9 cellular contexts compared by ENCODE assay signal in genomic region chr5:157431544-157432200, GRCh38. TPM values are rescaled to one million over a fixed set of nuclear protein-coding genes. Genes with fewer than 3 reads are reported as not detected.
DNase-seq lines count a peak whose midpoint lies in the region; ATAC-seq and TF ChIP-seq lines count a peak whose summit lies in the region.
"Had no signal": no experiment of that assay in that cellular context is flagged by ENCODE, and none has a peak within 500 bp of the region (broad histone marks: within the 10 kb centered on the region; RNA-seq: fewer than 3 reads in every experiment).

No MANE protein-coding gene starts in this region.

- H3K4me1 Mint-ChIP-seq in natural killer cell: no peaks in the 10 kb centered on the region

- TF ChIP-seq CTCF in esophagus muscularis mucosa (IDR thresholded peaks at IDR 0.05): peak; percentile 53 to 70 (median 58)
- TF ChIP-seq CTCF in natural killer cell (IDR thresholded peaks at IDR 0.05): peak; percentile 56

- intact Hi-C loops in esophagus muscularis mucosa (cut with DNase I) (loop anchor here (2.0 to 5.0 kb wide), 3 partner anchors 45 to 287 kb away; no protein-coding TSS in a partner anchor), natural killer cell (cut with micrococcal nuclease) (loop anchor here (1.0 to 10.0 kb wide), 2 partner anchors 283 to 312 kb away; partner anchors contain the start of gene LSM11)

- no peak for TF ChIP-seq EP300 in esophagus muscularis mucosa (IDR thresholded peaks at IDR 0.05)

- DNase-seq in NCI-H2107 treated with DMSO at 0.1 percent for 48 hours (lab: John Stamatoyannopoulos, UW; ENCODE audit: unreplicated experiment) (peak; percentile 14), NCI-H2107 (lab: John Stamatoyannopoulos, UW) (no peak), M059J (ENCODE audit: low read depth) (peak; percentile 66), T follicular helper cell (ENCODE audit: low read depth) (peak; percentile 10), esophagus muscularis mucosa (ENCODE audit: extremely low spot score) (no peak), natural killer cell (no peak), COLO668 (lab: John Stamatoyannopoulos, UW; ENCODE audit: unreplicated experiment) (no peak)

- H3K4me3 ChIP-seq in esophagus muscularis mucosa: no peak overlapping the region

- no peaks in the 10 kb centered on the region for H3K9me3 Mint-ChIP-seq in natural killer cell

- 52% methylated on average over 4 of the region's 4 CpGs for WGBS in esophagus muscularis mucosa

- no peak overlapping the region for H3K27ac Mint-ChIP-seq in natural killer cell
- H3K27ac Mint-ChIP-seq: dendritic cell treated with granulocyte-macrophage colony-stimulating factor and Interleukin-4, amounts not matched to agents 40 ng/mL and 50 ng/mL, for 4 days had no signal

- H3K4me1 ChIP-seq in esophagus muscularis mucosa: peaks cover 0 to 11% (median 3%) of the 10 kb centered on the region in 4 donors

- ATAC-seq in GM21528 (IDR thresholded peaks at IDR 0.05; ENCODE audit: low FRiP score, unreplicated experiment) (peak; percentile 63), natural killer cell (peak; percentile 80 to 83 (median 82))

- no peaks in the 10 kb centered on the region for H3K36me3 ChIP-seq in esophagus muscularis mucosa

- no peaks in the 10 kb centered on the region for H3K36me3 Mint-ChIP-seq in natural killer cell

- H3K27ac ChIP-seq in esophagus muscularis mucosa (replicated peaks in 1 of 4): peak overlapping the region in 2 of 4 donors; percentile 8 to 24

- H3K27me3 ChIP-seq in esophagus muscularis mucosa: no peaks in the 10 kb centered on the region

- no peak for TF ChIP-seq POLR2A in esophagus muscularis mucosa (IDR thresholded peaks at IDR 0.05; ENCODE audit: low read depth)

- H3K9me3 ChIP-seq in esophagus muscularis mucosa: no peaks in the 10 kb centered on the region

- H3K27me3 Mint-ChIP-seq in natural killer cell (ENCODE audit: low read depth in 2 of 2): peaks cover 18 to 53% of the 10 kb centered on the region in 2 donors

- no peak overlapping the region for H3K4me3 Mint-ChIP-seq in natural killer cell
- H3K4me3 Mint-ChIP-seq: dendritic cell treated with granulocyte-macrophage colony-stimulating factor and Interleukin-4, amounts not matched to agents 40 ng/mL and 50 ng/mL, for 4 days had no signal

RNA-seq across cellular contexts. Expression of gene NIPAL4, which starts 28.3 kb away (rescaled TPM):
- total RNA-seq in M059J (2014; rRNA removed; shearing (Covaris generic)): 0.44 and 1.4 TPM in 2 replicates
- total RNA-seq in esophagus muscularis mucosa (1 to 10 TPM; 1.6 to 4.2 (median 2.6) TPM), natural killer cell (1 to 10 TPM in 1 of 3 donors, under 1 TPM in 1, not detected in 1; 0.39 to 1.3 TPM)

Comparison
In these comparisons a context has a peak if more than half of its experiments do, and no peak if none do; other contexts are left out.
1. DNase-seq: peak in NCI-H2107 treated with DMSO at 0.1 percent for 48 hours (single experiment), M059J (single experiment) and T follicular helper cell (single experiment); none in NCI-H2107 (single experiment), esophagus muscularis mucosa (single experiment), natural killer cell (single experiment) and COLO668 (single experiment).